In the genomic region with DNA sequence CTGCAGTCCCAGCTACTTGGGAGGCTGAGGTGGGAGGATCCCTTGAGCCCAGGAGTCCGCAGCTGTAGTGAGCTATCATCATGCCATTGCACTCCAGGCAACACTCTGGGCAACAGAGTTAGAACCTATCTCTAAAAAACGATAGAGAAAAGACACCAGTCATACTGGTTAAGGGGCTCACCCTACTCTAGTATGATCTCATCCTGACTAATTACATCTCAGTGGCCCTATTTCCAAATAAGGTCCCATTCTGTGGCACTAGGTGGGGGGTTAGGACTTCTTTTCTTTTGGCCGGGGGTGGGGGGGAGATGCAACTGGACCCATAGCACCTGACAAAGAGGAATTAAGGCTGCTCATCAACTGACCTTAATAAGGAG, we compare ENCODE assay signal across 21 cellular contexts.
DNase-seq lines count a peak whose midpoint lies in the region; ATAC-seq, FAIRE-seq and TF ChIP-seq lines count a peak whose summit lies in the region.
"Had no signal": no experiment of that assay in that cellular context is flagged by ENCODE, and none has a peak within 500 bp of the region (broad histone marks: within the 10 kb centered on the region; RNA-seq: fewer than 3 reads in every experiment).

No MANE protein-coding gene starts in this region.

- H4K20me1 ChIP-seq in mammary epithelial cell (ENCODE audit: insufficient read depth, low read length) = no peaks in the 10 kb centered on the region

- H3K4me2 ChIP-seq in mammary epithelial cell (ENCODE audit: insufficient read depth, low read depth, low read length) = no peak overlapping the region
- H3K4me2 ChIP-seq: GM23338 had no signal

- peak overlapping the region; percentile 83 to 87 for H3K27ac ChIP-seq in breast epithelium
- H3K27ac ChIP-seq in mammary epithelial cell (ENCODE audit: insufficient read depth, low read depth, low read length) = no peak overlapping the region
- H3K27ac ChIP-seq in mucosa of rectum (ENCODE audit: low read depth in 2 of 2, low read length in 2 of 2) = peak overlapping the region; percentile 56 to 92
- H3K27ac ChIP-seq: 22Rv1, HL-60 had no signal

- dilution Hi-C loops in mammary epithelial cell (cut with HindIII; ENCODE audit: low sequenced_read_pairs) = no loop called here

- H3K4me3 ChIP-seq in breast epithelium = no peak overlapping the region
- H3K4me3 ChIP-seq in mammary epithelial cell (replicated peaks in 1 of 3; ENCODE audit: insufficient read depth in 1 of 3, low read depth in 2 of 3, low read length in 3 of 3) = no peak overlapping the region
- H3K4me3 ChIP-seq in mucosa of rectum (ENCODE audit: low read length in 2 of 2) = no peak overlapping the region
- H3K4me3 ChIP-seq: GM12878, GM23338 had no signal

- H3K36me3 ChIP-seq in breast epithelium (no peaks in the 10 kb centered on the region), mammary epithelial cell (ENCODE audit: insufficient read depth, low read length) (no peaks in the 10 kb centered on the region), mucosa of rectum (ENCODE audit: control insufficient read depth in 2 of 2, insufficient read depth in 2 of 2, low read length in 2 of 2) (no peaks in the 10 kb centered on the region)

- BruUV-seq in mammary epithelial cell (replicated peaks; lab: Mats Ljungman, UMichigan) = no TSS peak

- intact Hi-C loops in breast epithelium (cut with DNase I; ENCODE audit: low total_unique reads) = no loop called here
- intact Hi-C loops in mammary epithelial cell (cut with micrococcal nuclease) = no loop called here
- intact Hi-C loops in sciatic nerve (cut with DNase I) = no loop called here

- 56% methylated on average over 2 of the region's 3 CpGs for WGBS in mammary epithelial cell (ENCODE audit: low coverage, missing lambda C conversion rate)

- TF ChIP-seq CTCF in breast epithelium (IDR thresholded peaks at IDR 0.05) = no peak
- TF ChIP-seq CTCF in mammary epithelial cell (conservative IDR thresholded peaks at IDR 0.05 in 1 of 2, IDR thresholded peaks at IDR 0.05 in 1 of 2; ENCODE audit: extremely low read depth in 1 of 2, insufficient read depth in 1 of 2, low read depth in 1 of 2, low read length in 2 of 2) = no peak

- no peak for ATAC-seq in sciatic nerve
- ATAC-seq: GM12878, GM23338 had no signal

- H2AFZ ChIP-seq in mammary epithelial cell (ENCODE audit: low read depth, low read length) = no peak overlapping the region
- H2AFZ ChIP-seq: GM23338 had no signal

- in situ Hi-C loops in mammary epithelial cell (cut with MboI; ENCODE audit: low sequenced_read_pairs in 2 of 2) = loop anchor here in 1 of 2 donors (25.0 kb wide), 2 partner anchors 156 to 506 kb away; a partner anchor contains a TSS

- H3K9me3 ChIP-seq in breast epithelium (no peaks in the 10 kb centered on the region), mammary epithelial cell (replicated peaks; ENCODE audit: insufficient read depth, low read length) (no peaks in the 10 kb centered on the region), mucosa of rectum (ENCODE audit: control insufficient read depth in 2 of 2, low read length in 2 of 2) (no peaks in the 10 kb centered on the region)

- no peak for FAIRE-seq in GM12891 (lab: Jason Lieb, UNC)
- FAIRE-seq: GM12878, HTR-8/SVneo had no signal

- H3K27me3 ChIP-seq in breast epithelium = no peaks in the 10 kb centered on the region
- no peaks in the 10 kb centered on the region for H3K27me3 ChIP-seq in mammary epithelial cell (ENCODE audit: insufficient read depth, low read length)
- H3K27me3 ChIP-seq in mucosa of rectum (ENCODE audit: control insufficient read depth in 2 of 2, insufficient read depth in 2 of 2, low read length in 2 of 2) = no peaks in the 10 kb centered on the region

- H3K9ac ChIP-seq in mammary epithelial cell (ENCODE audit: insufficient read depth, low read length) (no peak overlapping the region), mucosa of rectum (ENCODE audit: low read depth in 1 of 2, low read length in 2 of 2) (no peak overlapping the region)

- CTCF ChIA-PET in mammary epithelial cell (lab: Charles Lee; ENCODE audit: low non-redundant PET) = no interaction called here

- H3K4me1 ChIP-seq in breast epithelium = peaks cover 0 to 3% of the 10 kb centered on the region in 2 donors
- H3K4me1 ChIP-seq in mammary epithelial cell (ENCODE audit: insufficient read depth, low read length) = peaks cover 34% of the 10 kb centered on the region
- peaks cover 25 to 44% of the 10 kb centered on the region in 2 donors for H3K4me1 ChIP-seq in mucosa of rectum (ENCODE audit: control insufficient read depth in 2 of 2, insufficient read depth in 2 of 2, low read length in 2 of 2)

- TF ChIP-seq POLR2A in breast epithelium (IDR thresholded peaks at IDR 0.05) (no peak), GM12891 (IDR thresholded peaks at IDR 0.05; ENCODE audit: low read depth, low read length) (no peak)

- peak; percentile 25 for DNase-seq in DMS53 (lab: John Stamatoyannopoulos, UW)
- DNase-seq in DMS53 treated with DMSO at 0.1 percent for 48 hours (lab: John Stamatoyannopoulos, UW; ENCODE audit: unreplicated experiment) = no peak
- no peak for DNase-seq in breast epithelium (ENCODE audit: low spot score in 2 of 2)
- DNase-seq in mammary epithelial cell = no peak
- no peak for DNase-seq in GM12891 (ENCODE audit: insufficient read length, low spot score)
- DNase-seq in sciatic nerve (ENCODE audit: low spot score) = no peak
- no peak for DNase-seq in NCI-H1694 treated with DMSO at 0.1 percent for 48 hours (lab: John Stamatoyannopoulos, UW)
- DNase-seq: AML-193; DMS 273 treated with DMSO at 0.1 percent for 48 hours; HCEC 1CT; Kasumi-1; NCI-H1105; NK-92 treated with Interleukin-12 subunit alpha and Interleukin-12 subunit beta, amount 100 ng/mL, for 24 hours; RPMI8226; SHP77 treated with DMSO at 0.1 percent for 48 hours had no signal

- no peaks in the 10 kb centered on the region for H3K79me2 ChIP-seq in mammary epithelial cell (ENCODE audit: insufficient read depth, low read length)

TF ChIP-seq in GM12891, 5 proteins besides CTCF, POLR2A, EP300 and RAD21:
- TF ChIP-seq POU2F2 (IDR thresholded peaks at IDR 0.05; ENCODE audit: low read depth, low read length) (no peak), POLR2AphosphoS5 (IDR thresholded peaks at IDR 0.05; ENCODE audit: low read depth, low read length) (no peak), PAX5 (IDR thresholded peaks at IDR 0.05; ENCODE audit: insufficient read depth, low read length, severe bottlenecking) (no peak), SPI1 (IDR thresholded peaks at IDR 0.05; ENCODE audit: low read depth, low read length) (no peak), TAF1 (IDR thresholded peaks at IDR 0.05; ENCODE audit: low read depth, low read length) (no peak)
